1 cellular context compared by ENCODE assay signal in genomic region chr3:122514123-122515019, GRCh38.
TF ChIP-seq lines count a peak whose summit lies in the region.

TSS of gene KPNA1 (minus strand) at chr3:122514939. CDS start at chr3:122496565, 18,374 bp downstream.

TF ChIP-seq in WTC11, 78 proteins besides CTCF, POLR2A, EP300 and RAD21 (continued from another document):
- no peak; the same call in 1 of the 2 replicates for TF ChIP-seq ZBTB43 (CRISPR knock-in tag; IDR thresholded peaks at IDR 0.05)
- no peak for TF ChIP-seq ZNF263 (CRISPR knock-in tag; IDR thresholded peaks at IDR 0.05; ENCODE audit: low read depth)
- peak; percentile 56; the same call in 1 of the 2 replicates for TF ChIP-seq SMAD4 (CRISPR knock-in tag; IDR thresholded peaks at IDR 0.05)
- no peak for TF ChIP-seq STAT6 (CRISPR knock-in tag; conservative IDR thresholded peaks at IDR 0.05; ENCODE audit: low read depth)
- TF ChIP-seq CBFB (CRISPR knock-in tag; IDR thresholded peaks at IDR 0.05; ENCODE audit: low read depth) = no peak
- no peak for TF ChIP-seq HMGA2 (CRISPR knock-in tag; IDR thresholded peaks at IDR 0.05)
- TF ChIP-seq FOXP4 (CRISPR knock-in tag; IDR thresholded peaks at IDR 0.05) = peak; percentile 80; the same call in 1 of the 2 replicates
- 0 out of 2 replicates have a peak, but pooled peaks have one; percentile 27 for TF ChIP-seq IRF2 (CRISPR knock-in tag; IDR thresholded peaks at IDR 0.05; ENCODE audit: borderline replicate concordance, low read depth)
- peak; percentile 94 for TF ChIP-seq HMGXB4 (CRISPR knock-in tag; IDR thresholded peaks at IDR 0.05)
- peak; percentile 66; the same call in 1 of the 2 replicates for TF ChIP-seq JUN (CRISPR knock-in tag; IDR thresholded peaks at IDR 0.05)
- peak; percentile 75; the same call in 1 of the 2 replicates for TF ChIP-seq ZNF416 (CRISPR knock-in tag; IDR thresholded peaks at IDR 0.05)
- TF ChIP-seq SP1 (CRISPR knock-in tag; conservative IDR thresholded peaks at IDR 0.05) = peak; percentile 81
- peak; percentile 79; the same call in 1 of the 2 replicates for TF ChIP-seq MYBL2 (CRISPR knock-in tag; IDR thresholded peaks at IDR 0.05)
- no peak for TF ChIP-seq ZNF396 (CRISPR knock-in tag; IDR thresholded peaks at IDR 0.05; ENCODE audit: borderline replicate concordance)
- TF ChIP-seq ZNF512 (CRISPR knock-in tag; IDR thresholded peaks at IDR 0.05; ENCODE audit: borderline replicate concordance) = peak; percentile 41; the same call in 1 of the 2 replicates
- TF ChIP-seq, protein P1, sequence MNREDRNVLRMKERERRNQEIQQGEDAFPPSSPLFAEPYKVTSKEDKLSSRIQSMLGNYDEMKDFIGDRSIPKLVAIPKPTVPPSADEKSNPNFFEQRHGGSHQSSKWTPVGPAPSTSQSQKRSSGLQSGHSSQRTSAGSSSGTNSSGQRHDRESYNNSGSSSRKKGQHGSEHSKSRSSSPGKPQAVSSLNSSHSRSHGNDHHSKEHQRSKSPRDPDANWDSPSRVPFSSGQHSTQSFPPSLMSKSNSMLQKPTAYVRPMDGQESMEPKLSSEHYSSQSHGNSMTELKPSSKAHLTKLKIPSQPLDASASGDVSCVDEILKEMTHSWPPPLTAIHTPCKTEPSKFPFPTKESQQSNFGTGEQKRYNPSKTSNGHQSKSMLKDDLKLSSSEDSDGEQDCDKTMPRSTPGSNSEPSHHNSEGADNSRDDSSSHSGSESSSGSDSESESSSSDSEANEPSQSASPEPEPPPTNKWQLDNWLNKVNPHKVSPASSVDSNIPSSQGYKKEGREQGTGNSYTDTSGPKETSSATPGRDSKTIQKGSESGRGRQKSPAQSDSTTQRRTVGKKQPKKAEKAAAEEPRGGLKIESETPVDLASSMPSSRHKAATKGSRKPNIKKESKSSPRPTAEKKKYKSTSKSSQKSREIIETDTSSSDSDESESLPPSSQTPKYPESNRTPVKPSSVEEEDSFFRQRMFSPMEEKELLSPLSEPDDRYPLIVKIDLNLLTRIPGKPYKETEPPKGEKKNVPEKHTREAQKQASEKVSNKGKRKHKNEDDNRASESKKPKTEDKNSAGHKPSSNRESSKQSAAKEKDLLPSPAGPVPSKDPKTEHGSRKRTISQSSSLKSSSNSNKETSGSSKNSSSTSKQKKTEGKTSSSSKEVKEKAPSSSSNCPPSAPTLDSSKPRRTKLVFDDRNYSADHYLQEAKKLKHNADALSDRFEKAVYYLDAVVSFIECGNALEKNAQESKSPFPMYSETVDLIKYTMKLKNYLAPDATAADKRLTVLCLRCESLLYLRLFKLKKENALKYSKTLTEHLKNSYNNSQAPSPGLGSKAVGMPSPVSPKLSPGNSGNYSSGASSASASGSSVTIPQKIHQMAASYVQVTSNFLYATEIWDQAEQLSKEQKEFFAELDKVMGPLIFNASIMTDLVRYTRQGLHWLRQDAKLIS (CRISPR knock-in tag; IDR thresholded peaks at IDR 0.05; ENCODE audit: borderline replicate concordance) = 0 out of 2 replicates have a peak, but pooled peaks have one; percentile 25
- TF ChIP-seq IRF1 (CRISPR knock-in tag; IDR thresholded peaks at IDR 0.05) = peak; percentile 63; the same call in 1 of the 2 replicates
- no peak for TF ChIP-seq NFATC4 (CRISPR knock-in tag; IDR thresholded peaks at IDR 0.05)
- TF ChIP-seq TP53 (CRISPR knock-in tag; IDR thresholded peaks at IDR 0.05) = 0 out of 2 replicates have a peak, but pooled peaks have one; percentile 51
- TF ChIP-seq, protein P2, sequence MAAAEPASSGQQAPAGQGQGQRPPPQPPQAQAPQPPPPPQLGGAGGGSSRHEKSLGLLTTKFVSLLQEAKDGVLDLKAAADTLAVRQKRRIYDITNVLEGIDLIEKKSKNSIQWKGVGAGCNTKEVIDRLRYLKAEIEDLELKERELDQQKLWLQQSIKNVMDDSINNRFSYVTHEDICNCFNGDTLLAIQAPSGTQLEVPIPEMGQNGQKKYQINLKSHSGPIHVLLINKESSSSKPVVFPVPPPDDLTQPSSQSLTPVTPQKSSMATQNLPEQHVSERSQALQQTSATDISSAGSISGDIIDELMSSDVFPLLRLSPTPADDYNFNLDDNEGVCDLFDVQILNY (CRISPR knock-in tag; IDR thresholded peaks at IDR 0.05) = peak; percentile 81; the same call in 1 of the 2 replicates
- peak; percentile 70; the same call in 1 of the 2 replicates for TF ChIP-seq ARID4B (CRISPR knock-in tag; IDR thresholded peaks at IDR 0.05; ENCODE audit: borderline replicate concordance)
- TF ChIP-seq, protein P3, sequence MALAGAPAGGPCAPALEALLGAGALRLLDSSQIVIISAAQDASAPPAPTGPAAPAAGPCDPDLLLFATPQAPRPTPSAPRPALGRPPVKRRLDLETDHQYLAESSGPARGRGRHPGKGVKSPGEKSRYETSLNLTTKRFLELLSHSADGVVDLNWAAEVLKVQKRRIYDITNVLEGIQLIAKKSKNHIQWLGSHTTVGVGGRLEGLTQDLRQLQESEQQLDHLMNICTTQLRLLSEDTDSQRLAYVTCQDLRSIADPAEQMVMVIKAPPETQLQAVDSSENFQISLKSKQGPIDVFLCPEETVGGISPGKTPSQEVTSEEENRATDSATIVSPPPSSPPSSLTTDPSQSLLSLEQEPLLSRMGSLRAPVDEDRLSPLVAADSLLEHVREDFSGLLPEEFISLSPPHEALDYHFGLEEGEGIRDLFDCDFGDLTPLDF (CRISPR knock-in tag; IDR thresholded peaks at IDR 0.05) = 0 out of 2 replicates have a peak, but pooled peaks have one; percentile 43
- TF ChIP-seq NFYB (CRISPR knock-in tag; conservative IDR thresholded peaks at IDR 0.05; ENCODE audit: low read depth) = 0 out of 2 replicates have a peak, but pooled peaks have one; percentile 8
- TF ChIP-seq ZMAT4 (CRISPR knock-in tag; IDR thresholded peaks at IDR 0.05) = no peak
- TF ChIP-seq TEAD4 (CRISPR knock-in tag; IDR thresholded peaks at IDR 0.05) = 0 out of 2 replicates have a peak, but pooled peaks have one; percentile 71
- TF ChIP-seq, protein P4, sequence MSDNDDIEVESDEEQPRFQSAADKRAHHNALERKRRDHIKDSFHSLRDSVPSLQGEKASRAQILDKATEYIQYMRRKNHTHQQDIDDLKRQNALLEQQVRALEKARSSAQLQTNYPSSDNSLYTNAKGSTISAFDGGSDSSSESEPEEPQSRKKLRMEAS (CRISPR knock-in tag; IDR thresholded peaks at IDR 0.05) = peak; percentile 86
